ENCODE assay signal across 13 cellular contexts in the genomic region with DNA sequence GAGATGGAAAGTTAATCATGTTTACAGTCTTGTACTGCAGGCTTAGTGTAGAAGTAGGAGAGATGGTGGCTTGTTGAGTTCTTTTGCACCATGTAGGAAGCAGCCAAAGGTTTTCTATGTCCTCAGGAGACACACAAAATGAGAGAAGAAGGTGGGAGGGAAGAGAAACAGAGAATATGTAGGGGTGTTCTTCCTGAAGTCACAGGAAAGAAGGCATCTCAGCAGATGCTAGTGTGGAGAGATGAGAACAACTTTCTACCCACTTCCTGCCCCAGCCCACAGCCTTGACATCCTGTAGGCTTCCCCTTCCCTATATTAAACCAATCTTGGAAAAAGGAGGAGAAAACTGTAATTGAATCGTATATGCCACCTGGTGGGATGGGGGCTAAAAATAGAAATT.
A peak's percentile ranks its signal among the peaks of the same experiment; 100 is the strongest.
DNase-seq lines count a peak whose midpoint lies in the region; ATAC-seq and TF ChIP-seq lines count a peak whose summit lies in the region.
"Had no signal": no experiment of that assay in that cellular context is flagged by ENCODE, and none has a peak within 500 bp of the region (broad histone marks: within the 10 kb centered on the region; RNA-seq: fewer than 3 reads in every experiment).

No MANE protein-coding gene starts in this region.

- no peaks in the 10 kb centered on the region for H3K4me1 ChIP-seq in MM.1S (ENCODE audit: low read length)
- H3K4me1 ChIP-seq: breast epithelium, esophagus squamous epithelium had no signal

- H3K36me3 ChIP-seq in MM.1S (replicated peaks; ENCODE audit: insufficient read depth, low read length): no peaks in the 10 kb centered on the region
- H3K36me3 ChIP-seq: breast epithelium, esophagus squamous epithelium had no signal

- H3K9me2 ChIP-seq in MM.1S (replicated peaks; ENCODE audit: insufficient read depth, low read length): no peaks in the 10 kb centered on the region

- no peak overlapping the region for H3K4me2 ChIP-seq in MM.1S (ENCODE audit: low read depth, low read length)

- no peak overlapping the region for H2AFZ ChIP-seq in MM.1S (ENCODE audit: low read length)

- no peaks in the 10 kb centered on the region for H3K9me3 ChIP-seq in MM.1S (replicated peaks; ENCODE audit: insufficient read depth, low read length)
- H3K9me3 ChIP-seq: breast epithelium, esophagus squamous epithelium had no signal

- ATAC-seq in GM21786 (IDR thresholded peaks at IDR 0.05; ENCODE audit: unreplicated experiment) (peak; percentile 47), HG03575 (IDR thresholded peaks at IDR 0.05; ENCODE audit: extremely low read depth, insufficient number of reproducible peaks, low FRiP score, unreplicated experiment) (peak; percentile 49), HG03520 (IDR thresholded peaks at IDR 0.05; ENCODE audit: unreplicated experiment) (no peak)

- TF ChIP-seq CTCF in MM.1S (IDR thresholded peaks at IDR 0.05; ENCODE audit: low read length): no peak

- H3K27me3 ChIP-seq in MM.1S (replicated peaks; ENCODE audit: insufficient read depth, low read length): no peaks in the 10 kb centered on the region
- H3K27me3 ChIP-seq: breast epithelium, esophagus squamous epithelium had no signal

- no peaks in the 10 kb centered on the region for H4K20me1 ChIP-seq in MM.1S (ENCODE audit: insufficient read depth, low read length)

- H3K4me3 ChIP-seq in MM.1S (ENCODE audit: low read length): no peak overlapping the region
- H3K4me3 ChIP-seq: breast epithelium, esophagus squamous epithelium had no signal

- H3K9ac ChIP-seq in MM.1S (ENCODE audit: low read length): no peak overlapping the region

- H3K27ac ChIP-seq in MM.1S (ENCODE audit: low read length): no peak overlapping the region
- H3K27ac ChIP-seq: breast epithelium, esophagus squamous epithelium had no signal

- no peaks in the 10 kb centered on the region for H3K79me2 ChIP-seq in MM.1S (ENCODE audit: low read length)

- no peaks in the 10 kb centered on the region for H3F3A ChIP-seq in MM.1S (ENCODE audit: insufficient read depth, low read length)

- DNase-seq in stimulated activated CD4-positive, alpha-beta T cell treated with anti-CD3 and anti-CD28 coated beads, Interleukin-15, amount 100 ng/mL, for 24 hours: peak; percentile 15
- DNase-seq in stimulated activated CD4-positive, alpha-beta T cell treated with anti-CD3 and anti-CD28 coated beads, Interleukin-2, amount 100 ng/mL, for 48 hours: no peak
- DNase-seq in dermis blood vessel endothelial cell (no peak), SHP77 (lab: John Stamatoyannopoulos, UW) (no peak), MM.1S (no peak)
- DNase-seq: esophagus squamous epithelium; natural killer cell; stimulated activated CD4-positive, alpha-beta T cell treated with anti-CD3 and anti-CD28 coated beads, Interleukin-12 subunit alpha, Interleukin-12 subunit beta, amount 100 ng/mL, for 4 hours; stimulated activated naive CD4-positive, alpha-beta T cell treated with Interleukin-2 at 50 U/mL for 16 hours had no signal
